22 cellular contexts compared by ENCODE assay signal in the genomic region with DNA sequence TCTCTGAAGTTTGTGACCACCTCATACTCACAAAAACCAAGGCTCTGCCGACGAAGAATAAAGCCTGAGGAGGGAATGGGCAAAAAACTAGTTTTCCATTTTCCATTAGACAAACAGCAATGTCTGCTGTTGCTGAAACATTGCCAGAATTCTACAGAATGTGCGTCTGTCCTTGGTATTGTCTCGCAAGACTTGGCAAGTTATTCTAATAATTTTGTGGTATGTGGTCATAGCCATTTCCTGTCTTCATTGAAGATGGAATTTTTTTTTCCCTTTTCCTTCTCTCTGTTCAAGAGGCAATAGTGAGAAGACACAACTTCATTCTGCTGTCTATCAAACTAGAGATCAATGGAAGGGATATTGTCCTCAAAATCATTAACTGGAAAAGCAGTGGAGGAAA.
A peak's percentile ranks its signal among the peaks of the same experiment; 100 is the strongest.
DNase-seq lines count a peak whose midpoint lies in the region; ATAC-seq, FAIRE-seq and TF ChIP-seq lines count a peak whose summit lies in the region.
"Had no signal": no experiment of that assay in that cellular context is flagged by ENCODE, and none has a peak within 500 bp of the region (broad histone marks: within the 10 kb centered on the region; RNA-seq: fewer than 3 reads in every experiment).

No MANE protein-coding gene starts in this region.

- FAIRE-seq in H54 (lab: Jason Lieb, UNC), result peak; percentile 30
- FAIRE-seq in urothelium cell line (lab: Jason Lieb, UNC), result no peak
- FAIRE-seq: G401.6 had no signal

- 0 out of 3 replicates have a peak, but pooled peaks have one; percentile 26 for ATAC-seq in RWPE2 (ENCODE audit: low read depth)
- ATAC-seq in activated naive CD8-positive, alpha-beta T cell treated with anti-CD3 and anti-CD28 coated beads, Interleukin-2, amount 50 U/mL, for 24 hours, result no peak
- ATAC-seq: activated CD4-positive, CD25-positive, alpha-beta regulatory T cell treated with anti-CD3 and anti-CD28 coated beads, Interleukin-2, amount 50 U/mL, for 24 hours; heart left ventricle; naive thymus-derived CD4-positive, alpha-beta T cell; T-cell had no signal

- H3K9me3 ChIP-seq in RWPE2 (ENCODE audit: severe bottlenecking) (no peaks in the 10 kb centered on the region), fibroblast of lung (ENCODE audit: control insufficient read depth, insufficient read depth, low read depth, low read length) (no peaks in the 10 kb centered on the region)
- H3K9me3 ChIP-seq: vagina had no signal

- TF ChIP-seq CTCF in RWPE2 (IDR thresholded peaks at IDR 0.05; ENCODE audit: poor library complexity, severe bottlenecking) (no peak), fibroblast of lung (conservative IDR thresholded peaks at IDR 0.05 in 1 of 2, IDR thresholded peaks at IDR 0.05 in 1 of 2; ENCODE audit: low read depth in 1 of 2, low read length in 2 of 2) (no peak)

- H3K4me2 ChIP-seq in fibroblast of lung (ENCODE audit: extremely low read depth, insufficient read depth, low read length), result no peak overlapping the region

- H3K4me3 ChIP-seq in RWPE2 (ENCODE audit: severe bottlenecking) (no peak overlapping the region), fibroblast of lung (replicated peaks in 1 of 4; ENCODE audit: control extremely low read depth in 1 of 4, insufficient read depth in 1 of 4, low read depth in 3 of 4, low read length in 4 of 4) (no peak overlapping the region)
- H3K4me3 ChIP-seq: heart left ventricle, vagina had no signal

- H3K9me3 Mint-ChIP-seq in activated naive CD8-positive, alpha-beta T cell treated with anti-CD3 and anti-CD28 coated beads, Interleukin-2, amount 50 U/mL, for 24 hours, result peaks cover 9% of the 10 kb centered on the region
- H3K9me3 Mint-ChIP-seq: activated naive CD4-positive, alpha-beta T cell treated with anti-CD3 and anti-CD28 coated beads, Interleukin-2, amount 10 ng/mL, durations not matched to agents 7 days and 5 days had no signal

- H3K36me3 ChIP-seq in RWPE2 (ENCODE audit: low read depth) (no peaks in the 10 kb centered on the region), fibroblast of lung (ENCODE audit: control insufficient read depth, insufficient read depth, low read length) (no peaks in the 10 kb centered on the region)
- H3K36me3 ChIP-seq: heart left ventricle, vagina had no signal

- H3K4me3 Mint-ChIP-seq in activated naive CD8-positive, alpha-beta T cell treated with anti-CD3 and anti-CD28 coated beads, Interleukin-2, amount 50 U/mL, for 24 hours, result no peak overlapping the region
- H3K4me3 Mint-ChIP-seq: activated naive CD4-positive, alpha-beta T cell treated with anti-CD3 and anti-CD28 coated beads, Interleukin-2, amount 10 ng/mL, durations not matched to agents 7 days and 5 days; CD8-positive, alpha-beta memory T cell; central memory CD8-positive, alpha-beta T cell; endodermal cell; naive thymus-derived CD4-positive, alpha-beta T cell; T-cell had no signal

- no peak overlapping the region for H3K9ac ChIP-seq in fibroblast of lung (ENCODE audit: insufficient read depth, low read length)

- H3K36me3 Mint-ChIP-seq in activated naive CD8-positive, alpha-beta T cell treated with anti-CD3 and anti-CD28 coated beads, Interleukin-2, amount 50 U/mL, for 24 hours (ENCODE audit: low read depth), result no peaks in the 10 kb centered on the region
- H3K36me3 Mint-ChIP-seq: activated naive CD4-positive, alpha-beta T cell treated with anti-CD3 and anti-CD28 coated beads, Interleukin-2, amount 10 ng/mL, durations not matched to agents 7 days and 5 days; CD8-positive, alpha-beta memory T cell; naive thymus-derived CD4-positive, alpha-beta T cell; T-cell had no signal

- H3K4me1 ChIP-seq in RWPE2 (ENCODE audit: insufficient read depth, poor library complexity, severe bottlenecking), result peaks cover 27% of the 10 kb centered on the region
- H3K4me1 ChIP-seq in fibroblast of lung (ENCODE audit: control insufficient read depth, extremely low read depth, insufficient read depth, low read length), result no peaks in the 10 kb centered on the region
- H3K4me1 ChIP-seq: heart left ventricle, vagina had no signal

- H3K27ac ChIP-seq in RWPE2 (ENCODE audit: poor library complexity, severe bottlenecking) (peak overlapping the region; percentile 40), fibroblast of lung (ENCODE audit: insufficient read depth, low read length) (no peak overlapping the region)
- H3K27ac ChIP-seq: heart left ventricle, HL-60, vagina had no signal

- no peak for TF ChIP-seq POLR2A in H54 (IDR thresholded peaks at IDR 0.05; ENCODE audit: low read depth, low read length)

- no peaks in the 10 kb centered on the region for H3K27me3 ChIP-seq in RWPE2 (ENCODE audit: insufficient read depth, poor library complexity, severe bottlenecking)
- no peaks in the 10 kb centered on the region for H3K27me3 ChIP-seq in fibroblast of lung (ENCODE audit: control insufficient read depth, insufficient read depth, low read length)
- H3K27me3 ChIP-seq: heart left ventricle, vagina had no signal

- no peaks in the 10 kb centered on the region for H3K4me1 Mint-ChIP-seq in activated naive CD8-positive, alpha-beta T cell treated with anti-CD3 and anti-CD28 coated beads, Interleukin-2, amount 50 U/mL, for 24 hours
- H3K4me1 Mint-ChIP-seq: activated naive CD4-positive, alpha-beta T cell treated with anti-CD3 and anti-CD28 coated beads, Interleukin-2, amount 10 ng/mL, durations not matched to agents 7 days and 5 days; CD8-positive, alpha-beta memory T cell; central memory CD8-positive, alpha-beta T cell; endodermal cell; naive thymus-derived CD4-positive, alpha-beta T cell; T-cell had no signal

- DNase-seq in H54 (ENCODE audit: insufficient read length, low spot score), result no peak
- DNase-seq in RWPE2 (ENCODE audit: low spot score), result no peak
- DNase-seq in fibroblast of lung (ENCODE audit: low read depth in 2 of 2), result peak; percentile 76 to 83
- peak; percentile 74 for DNase-seq in urothelium cell line (ENCODE audit: low spot score)
- no peak for DNase-seq in activated naive CD8-positive, alpha-beta T cell treated with anti-CD3 and anti-CD28 coated beads, Interleukin-2, amount 50 U/mL, for 24 hours
- DNase-seq in NCI-H510A treated with DMSO at 0.1 percent for 48 hours (lab: John Stamatoyannopoulos, UW), result no peak
- DNase-seq in iPS-NIHi7 (ENCODE audit: extremely low spot score), result no peak
- DNase-seq: activated CD8-positive, alpha-beta memory T cell treated with anti-CD3 and anti-CD28 coated beads, Interleukin-2, amount 50 U/mL, for 4 hours; activated naive CD4-positive, alpha-beta T cell treated with anti-CD3 and anti-CD28 coated beads, Interleukin-2, amount 10 ng/mL, durations not matched to agents 7 days and 5 days; CD8-positive, alpha-beta memory T cell; endodermal cell; heart left ventricle; naive thymus-derived CD4-positive, alpha-beta T cell; NCI-H187; NCI-H510A; T-cell had no signal

- H3K27me3 Mint-ChIP-seq in activated naive CD8-positive, alpha-beta T cell treated with anti-CD3 and anti-CD28 coated beads, Interleukin-2, amount 50 U/mL, for 24 hours, result no peaks in the 10 kb centered on the region
- H3K27me3 Mint-ChIP-seq: activated naive CD4-positive, alpha-beta T cell treated with anti-CD3 and anti-CD28 coated beads, Interleukin-2, amount 10 ng/mL, durations not matched to agents 7 days and 5 days; CD8-positive, alpha-beta memory T cell; central memory CD8-positive, alpha-beta T cell; naive thymus-derived CD4-positive, alpha-beta T cell; progenitor cell of endocrine pancreas; T-cell had no signal

- H4K20me1 ChIP-seq in fibroblast of lung (ENCODE audit: control insufficient read depth, extremely low read depth, insufficient read depth, low read length), result no peaks in the 10 kb centered on the region

- H2AFZ ChIP-seq in fibroblast of lung (ENCODE audit: low read length), result no peak overlapping the region

- H3K79me2 ChIP-seq in fibroblast of lung (ENCODE audit: control insufficient read depth, insufficient read depth, low read length), result no peaks in the 10 kb centered on the region

- no peak overlapping the region for H3K27ac Mint-ChIP-seq in activated naive CD8-positive, alpha-beta T cell treated with anti-CD3 and anti-CD28 coated beads, Interleukin-2, amount 50 U/mL, for 24 hours
- H3K27ac Mint-ChIP-seq: activated naive CD4-positive, alpha-beta T cell treated with anti-CD3 and anti-CD28 coated beads, Interleukin-2, amount 10 ng/mL, durations not matched to agents 7 days and 5 days; CD8-positive, alpha-beta memory T cell; endodermal cell; naive thymus-derived CD4-positive, alpha-beta T cell; progenitor cell of endocrine pancreas; T-cell had no signal

Comparison
In these comparisons a context has a peak if more than half of its experiments do, and no peak if none do; other contexts are left out.
1. DNase-seq: peak in fibroblast of lung (2 of 2) and urothelium cell line (single experiment); none in H54 (single experiment), RWPE2 (single experiment), activated naive CD8-positive, alpha-beta T cell treated with anti-CD3 and anti-CD28 coated beads, Interleukin-2, amount 50 U/mL, for 24 hours (single experiment), NCI-H510A treated with DMSO at 0.1 percent for 48 hours (single experiment) and iPS-NIHi7 (single experiment).